ENCODE assay signal across 8 cellular contexts in genomic region chr18:55779711-55780590, GRCh38.
DNase-seq lines count a peak whose midpoint lies in the region; ATAC-seq and TF ChIP-seq lines count a peak whose summit lies in the region.

No MANE protein-coding gene starts in this region.

- H3K27me3 Mint-ChIP-seq in dendritic cell treated with granulocyte-macrophage colony-stimulating factor and Interleukin-4, amounts not matched to agents 40 ng/mL and 50 ng/mL, for 4 days: peaks cover 24% of the 10 kb centered on the region

- peak overlapping the region; percentile 39 for H3K4me3 ChIP-seq in lower leg skin (ENCODE audit: low read depth, poor library complexity, severe bottlenecking)
- H3K4me3 ChIP-seq in stomach: peak overlapping the region; percentile 49 to 61 (median 53)

- TF ChIP-seq EP300 in stomach (IDR thresholded peaks at IDR 0.05): no peak

- no peaks in the 10 kb centered on the region for H3K36me3 ChIP-seq in stomach

- peaks cover 0 to 13% (median 10%) of the 10 kb centered on the region in 4 donors for H3K4me1 ChIP-seq in stomach

- no peaks in the 10 kb centered on the region for H3K9me3 ChIP-seq in stomach

- intact Hi-C loops in dendritic cell treated with granulocyte-macrophage colony-stimulating factor and Interleukin-4, amounts not matched to agents 40 ng/mL and 50 ng/mL, for 4 days (cut with micrococcal nuclease): loop anchor here (5.0 to 10.0 kb wide), 4 partner anchors 193 to 795 kb away; partner anchors contain the start of gene TCF4
- intact Hi-C loops in lower leg skin (cut with DNase I; ENCODE audit: low total_unique reads) (no loop called here), stomach (cut with DNase I; ENCODE audit: low total_unique reads) (no loop called here)

- H3K36me3 Mint-ChIP-seq in dendritic cell treated with granulocyte-macrophage colony-stimulating factor and Interleukin-4, amounts not matched to agents 40 ng/mL and 50 ng/mL, for 4 days (ENCODE audit: low read depth): no peaks in the 10 kb centered on the region

- 1% methylated on average over 30 to 43 of the region's 88 CpGs for WGBS in lower leg skin, 2 donors
- 1 to 6% (median 4%) methylated on average over 35 to 88 of the region's 88 CpGs for WGBS in stomach, 5 donors

- H3K27me3 ChIP-seq in stomach: peaks cover 0 to 40% (median 13%) of the 10 kb centered on the region in 3 donors

- peak overlapping the region; percentile 16 to 72 (median 58) for H3K27ac ChIP-seq in stomach

- TF ChIP-seq CTCF in lower leg skin (IDR thresholded peaks at IDR 0.05) (no peak), stomach (IDR thresholded peaks at IDR 0.05) (peak in 1 of 7 experiments; percentile 14)

- DNase-seq in NCI-H524 (lab: John Stamatoyannopoulos, UW): peak; percentile 3 to 55
- no peak for DNase-seq in NCI-H524 treated with DMSO at 0.1 percent for 48 hours (lab: John Stamatoyannopoulos, UW)
- peak; percentile 72 for DNase-seq in NCI-H2171 treated with DMSO at 0.1 percent for 48 hours (lab: John Stamatoyannopoulos, UW)
- peak in 1 of 2 donors; percentile 90 for DNase-seq in lower leg skin (ENCODE audit: low spot score in 2 of 2)
- no peak for DNase-seq in stomach
- no peak for DNase-seq in stimulated activated naive CD4-positive, alpha-beta T cell treated with Interleukin-2 at 50 U/mL for 16 hours (lab: John Stamatoyannopoulos, UW)

- TF ChIP-seq POLR2A in lower leg skin (IDR thresholded peaks at IDR 0.05) (no peak), stomach (IDR thresholded peaks at IDR 0.05) (no peak)

- peak overlapping the region; percentile 11 for H3K27ac Mint-ChIP-seq in dendritic cell treated with granulocyte-macrophage colony-stimulating factor and Interleukin-4, amounts not matched to agents 40 ng/mL and 50 ng/mL, for 4 days

- H3K9me3 Mint-ChIP-seq in dendritic cell treated with granulocyte-macrophage colony-stimulating factor and Interleukin-4, amounts not matched to agents 40 ng/mL and 50 ng/mL, for 4 days: no peaks in the 10 kb centered on the region

- H3K4me3 Mint-ChIP-seq in dendritic cell treated with granulocyte-macrophage colony-stimulating factor and Interleukin-4, amounts not matched to agents 40 ng/mL and 50 ng/mL, for 4 days: peak overlapping the region; percentile 70

- H3K4me1 Mint-ChIP-seq in dendritic cell treated with granulocyte-macrophage colony-stimulating factor and Interleukin-4, amounts not matched to agents 40 ng/mL and 50 ng/mL, for 4 days (ENCODE audit: low read depth): peaks cover 19% of the 10 kb centered on the region

- ATAC-seq in HG03442 (IDR thresholded peaks at IDR 0.05; ENCODE audit: unreplicated experiment): no peak

Comparison
In these comparisons a context has a peak if more than half of its experiments do, and no peak if none do; other contexts are left out.
1. DNase-seq: peak in NCI-H524 (2 of 2) and NCI-H2171 treated with DMSO at 0.1 percent for 48 hours (single experiment); none in NCI-H524 treated with DMSO at 0.1 percent for 48 hours (single experiment), stomach (single experiment) and stimulated activated naive CD4-positive, alpha-beta T cell treated with Interleukin-2 at 50 U/mL for 16 hours (single experiment).